In genomic region chr11:123505546-123506299, GRCh38 we compare ENCODE assay signal across 8 cellular contexts.
DNase-seq lines count a peak whose midpoint lies in the region; ATAC-seq and TF ChIP-seq lines count a peak whose summit lies in the region.

No MANE protein-coding gene starts in this region.

- DNase-seq in kidney epithelial cell (ENCODE audit: low read depth): peak; percentile 37
- DNase-seq in GM10248 (ENCODE audit: extremely low spot score): no peak
- no peak for DNase-seq in upper lobe of left lung
- DNase-seq in tibial nerve (ENCODE audit: low spot score in 2 of 2): no peak
- DNase-seq in A172 (ENCODE audit: low spot score): no peak

- no peaks in the 10 kb centered on the region for H3K4me1 ChIP-seq in upper lobe of left lung
- H3K4me1 ChIP-seq in tibial nerve: peaks cover 0 to 3% (median 0%) of the 10 kb centered on the region in 4 donors

- CTCF ChIA-PET in GM10248 (lab: Yijun Ruan, JAX): interaction anchor here (0.7 to 1.4 kb wide), 3 partner anchors 15 to 34 kb away, joined by 3 read pairs; no protein-coding TSS in a partner anchor

- ATAC-seq in GM18502 (IDR thresholded peaks at IDR 0.05; ENCODE audit: poor library complexity, unreplicated experiment) (peak; percentile 58), GM21526 (IDR thresholded peaks at IDR 0.05; ENCODE audit: low FRiP score, unreplicated experiment) (peak; percentile 47), HG03460 (IDR thresholded peaks at IDR 0.05; ENCODE audit: unreplicated experiment) (peak; percentile 80), upper lobe of left lung (ENCODE audit: low FRiP score in 2 of 2) (no peak)

- H3K27ac ChIP-seq in upper lobe of left lung: no peak overlapping the region
- H3K27ac ChIP-seq in tibial nerve: peak overlapping the region in 1 of 4 donors; percentile 33

- H3K36me3 ChIP-seq in kidney epithelial cell (ENCODE audit: control insufficient read depth, insufficient read depth, low read length): no peaks in the 10 kb centered on the region
- no peaks in the 10 kb centered on the region for H3K36me3 ChIP-seq in upper lobe of left lung
- H3K36me3 ChIP-seq in tibial nerve: no peaks in the 10 kb centered on the region

- 59 to 64% methylated on average over 6 of the region's 6 CpGs for WGBS in upper lobe of left lung, 2 donors
- 51 to 53% methylated on average over 6 of the region's 6 CpGs for WGBS in tibial nerve, 2 donors

- H3K9me3 ChIP-seq in upper lobe of left lung (no peaks in the 10 kb centered on the region), tibial nerve (no peaks in the 10 kb centered on the region)

- no peaks in the 10 kb centered on the region for H3K27me3 ChIP-seq in kidney epithelial cell (ENCODE audit: control insufficient read depth, insufficient read depth, low read length)
- H3K27me3 ChIP-seq in upper lobe of left lung: no peaks in the 10 kb centered on the region
- H3K27me3 ChIP-seq in tibial nerve: no peaks in the 10 kb centered on the region

- TF ChIP-seq POLR2A in upper lobe of left lung (IDR thresholded peaks at IDR 0.05) (no peak), tibial nerve (IDR thresholded peaks at IDR 0.05) (no peak)

- TF ChIP-seq CTCF in kidney epithelial cell (IDR thresholded peaks at IDR 0.05; ENCODE audit: insufficient read depth, low read length, poor library complexity, severe bottlenecking): no peak
- no peak for TF ChIP-seq CTCF in GM10248 (IDR thresholded peaks at IDR 0.05; ENCODE audit: control extremely low read depth, extremely low read depth, low read depth, missing control alignments)
- no peak for TF ChIP-seq CTCF in upper lobe of left lung (IDR thresholded peaks at IDR 0.05)
- TF ChIP-seq CTCF in tibial nerve (IDR thresholded peaks at IDR 0.05): no peak

- TF ChIP-seq EP300 in upper lobe of left lung (IDR thresholded peaks at IDR 0.05): no peak
- no peak for TF ChIP-seq EP300 in tibial nerve (IDR thresholded peaks at IDR 0.05)

- H3K4me3 ChIP-seq in kidney epithelial cell (ENCODE audit: low read depth, low read length): no peak overlapping the region
- H3K4me3 ChIP-seq in upper lobe of left lung: no peak overlapping the region
- no peak overlapping the region for H3K4me3 ChIP-seq in tibial nerve

- POLR2A ChIA-PET in GM10248 (lab: Yijun Ruan, JAX): no interaction called here

Comparison
In these comparisons a context has a peak if more than half of its experiments do, and no peak if none do; other contexts are left out.
1. ATAC-seq: peak in GM18502 (single experiment), GM21526 (single experiment) and HG03460 (single experiment); none in upper lobe of left lung (0 of 2).